Comparison of ENCODE assay signal across 1 cellular context in the genomic region with DNA sequence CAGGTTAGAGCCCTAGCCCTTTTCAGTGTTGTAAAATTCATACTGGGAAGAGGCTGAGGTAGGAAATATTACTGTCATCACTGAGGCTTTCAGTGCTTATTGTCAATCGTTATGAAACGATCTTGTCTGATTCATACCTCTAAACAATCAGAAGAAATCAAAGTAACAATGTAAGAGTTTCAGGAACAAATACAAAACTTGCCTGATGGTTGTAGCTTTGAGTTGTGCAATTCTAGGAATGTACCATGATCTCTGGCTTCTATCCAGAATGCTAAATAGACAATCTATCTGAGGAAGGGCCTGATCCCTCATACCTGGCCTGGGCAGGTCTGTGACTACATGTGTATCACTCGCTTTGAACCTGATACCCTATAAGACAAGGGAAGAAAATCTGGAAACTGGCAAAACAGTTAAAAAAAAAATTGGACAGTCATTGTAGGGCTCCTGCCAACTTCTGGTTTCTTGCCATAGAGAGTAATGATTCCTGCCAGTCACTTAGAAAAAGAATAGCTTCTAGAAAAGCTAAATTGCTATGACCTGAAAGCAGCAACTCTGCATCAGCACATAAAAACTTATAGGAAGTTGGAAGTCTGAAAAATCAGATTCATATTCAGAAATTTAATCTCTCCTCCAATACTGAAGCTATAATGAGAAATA.
TF ChIP-seq lines count a peak whose summit lies in the region.

No MANE protein-coding gene starts in this region.

TF ChIP-seq in HepG2, 621 proteins besides CTCF, POLR2A, EP300 and RAD21 (continued from another document):
- TF ChIP-seq, protein P1, sequence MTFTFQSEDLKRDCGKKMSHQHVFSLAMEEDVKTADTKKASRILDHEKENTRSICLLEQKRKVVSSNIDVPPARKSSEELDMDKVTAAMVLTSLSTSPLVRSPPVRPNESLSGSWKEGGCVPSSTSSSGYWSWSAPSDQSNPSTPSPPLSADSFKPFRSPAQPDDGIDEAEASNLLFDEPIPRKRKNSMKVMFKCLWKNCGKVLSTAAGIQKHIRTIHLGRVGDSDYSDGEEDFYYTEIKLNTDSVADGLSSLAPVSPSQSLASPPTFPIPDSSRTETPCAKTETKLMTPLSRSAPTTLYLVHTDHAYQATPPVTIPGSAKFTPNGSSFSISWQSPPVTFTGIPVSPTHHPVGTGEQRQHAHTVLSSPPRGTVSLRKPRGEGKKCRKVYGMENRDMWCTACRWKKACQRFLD (CRISPR knock-in tag; IDR thresholded peaks at IDR 0.05; ENCODE audit: borderline replicate concordance) = no peak
- no peak for TF ChIP-seq WIZ (CRISPR knock-in tag; IDR thresholded peaks at IDR 0.05)
- TF ChIP-seq HNF4A (CRISPR knock-in tag; IDR thresholded peaks at IDR 0.05) = peak; percentile 81
- TF ChIP-seq, protein P2, sequence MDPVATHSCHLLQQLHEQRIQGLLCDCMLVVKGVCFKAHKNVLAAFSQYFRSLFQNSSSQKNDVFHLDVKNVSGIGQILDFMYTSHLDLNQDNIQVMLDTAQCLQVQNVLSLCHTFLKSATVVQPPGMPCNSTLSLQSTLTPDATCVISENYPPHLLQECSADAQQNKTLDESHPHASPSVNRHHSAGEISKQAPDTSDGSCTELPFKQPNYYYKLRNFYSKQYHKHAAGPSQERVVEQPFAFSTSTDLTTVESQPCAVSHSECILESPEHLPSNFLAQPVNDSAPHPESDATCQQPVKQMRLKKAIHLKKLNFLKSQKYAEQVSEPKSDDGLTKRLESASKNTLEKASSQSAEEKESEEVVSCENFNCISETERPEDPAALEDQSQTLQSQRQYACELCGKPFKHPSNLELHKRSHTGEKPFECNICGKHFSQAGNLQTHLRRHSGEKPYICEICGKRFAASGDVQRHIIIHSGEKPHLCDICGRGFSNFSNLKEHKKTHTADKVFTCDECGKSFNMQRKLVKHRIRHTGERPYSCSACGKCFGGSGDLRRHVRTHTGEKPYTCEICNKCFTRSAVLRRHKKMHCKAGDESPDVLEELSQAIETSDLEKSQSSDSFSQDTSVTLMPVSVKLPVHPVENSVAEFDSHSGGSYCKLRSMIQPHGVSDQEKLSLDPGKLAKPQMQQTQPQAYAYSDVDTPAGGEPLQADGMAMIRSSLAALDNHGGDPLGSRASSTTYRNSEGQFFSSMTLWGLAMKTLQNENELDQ (CRISPR knock-in tag; IDR thresholded peaks at IDR 0.05; ENCODE audit: borderline replicate concordance) = no peak
- 0 out of 2 replicates have a peak, but pooled peaks have one; percentile 26 for TF ChIP-seq YEATS4 (CRISPR knock-in tag; IDR thresholded peaks at IDR 0.05; ENCODE audit: borderline replicate concordance)
- no peak for TF ChIP-seq ZNF34 (CRISPR knock-in tag; IDR thresholded peaks at IDR 0.05; ENCODE audit: borderline replicate concordance)
- no peak for TF ChIP-seq POLR2G (IDR thresholded peaks at IDR 0.05; ENCODE audit: low read depth, low read length)
- TF ChIP-seq ZNF335 (CRISPR knock-in tag; IDR thresholded peaks at IDR 0.05) = no peak
- no peak for TF ChIP-seq ZNF263 (CRISPR knock-in tag; IDR thresholded peaks at IDR 0.05)
- TF ChIP-seq ZEB1 (IDR thresholded peaks at IDR 0.05; ENCODE audit: insufficient replicate concordance, low read depth) = peak; percentile 49
- no peak for TF ChIP-seq RARG (CRISPR knock-in tag; IDR thresholded peaks at IDR 0.05; ENCODE audit: low read depth)
- TF ChIP-seq AKAP8 (CRISPR knock-in tag; IDR thresholded peaks at IDR 0.05) = no peak
- no peak for TF ChIP-seq RFX1 (IDR thresholded peaks at IDR 0.05)
- TF ChIP-seq ZNF569 (CRISPR knock-in tag; IDR thresholded peaks at IDR 0.05; ENCODE audit: borderline replicate concordance) = no peak
- TF ChIP-seq ZNF331 (CRISPR knock-in tag; IDR thresholded peaks at IDR 0.05) = peak; percentile 51; the same call in 1 of the 2 replicates
- no peak for TF ChIP-seq XBP1 (CRISPR knock-in tag; IDR thresholded peaks at IDR 0.05)
- peak; percentile 47; the same call in 1 of the 2 replicates for TF ChIP-seq BCL6 (CRISPR knock-in tag; IDR thresholded peaks at IDR 0.05)
- TF ChIP-seq MIXL1 (CRISPR knock-in tag; IDR thresholded peaks at IDR 0.05) = peak; percentile 54; the same call in 1 of the 2 replicates
- no peak for TF ChIP-seq ZNF7 (CRISPR knock-in tag; IDR thresholded peaks at IDR 0.05)
- no peak for TF ChIP-seq TBX3 (IDR thresholded peaks at IDR 0.05; ENCODE audit: borderline replicate concordance)
- TF ChIP-seq, protein P3, sequence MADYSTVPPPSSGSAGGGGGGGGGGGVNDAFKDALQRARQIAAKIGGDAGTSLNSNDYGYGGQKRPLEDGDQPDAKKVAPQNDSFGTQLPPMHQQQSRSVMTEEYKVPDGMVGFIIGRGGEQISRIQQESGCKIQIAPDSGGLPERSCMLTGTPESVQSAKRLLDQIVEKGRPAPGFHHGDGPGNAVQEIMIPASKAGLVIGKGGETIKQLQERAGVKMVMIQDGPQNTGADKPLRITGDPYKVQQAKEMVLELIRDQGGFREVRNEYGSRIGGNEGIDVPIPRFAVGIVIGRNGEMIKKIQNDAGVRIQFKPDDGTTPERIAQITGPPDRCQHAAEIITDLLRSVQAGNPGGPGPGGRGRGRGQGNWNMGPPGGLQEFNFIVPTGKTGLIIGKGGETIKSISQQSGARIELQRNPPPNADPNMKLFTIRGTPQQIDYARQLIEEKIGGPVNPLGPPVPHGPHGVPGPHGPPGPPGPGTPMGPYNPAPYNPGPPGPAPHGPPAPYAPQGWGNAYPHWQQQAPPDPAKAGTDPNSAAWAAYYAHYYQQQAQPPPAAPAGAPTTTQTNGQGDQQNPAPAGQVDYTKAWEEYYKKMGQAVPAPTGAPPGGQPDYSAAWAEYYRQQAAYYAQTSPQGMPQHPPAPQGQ (CRISPR knock-in tag; IDR thresholded peaks at IDR 0.05; ENCODE audit: borderline replicate concordance) = no peak
- peak; percentile 27; the same call in 1 of the 2 replicates for TF ChIP-seq MED1 (CRISPR knock-in tag; IDR thresholded peaks at IDR 0.05)
- no peak for TF ChIP-seq MAFK (conservative IDR thresholded peaks at IDR 0.05 in 1 of 2, IDR thresholded peaks at IDR 0.05 in 1 of 2; ENCODE audit: low read length in 2 of 2)
- peak; percentile 96 for TF ChIP-seq CEBPG (CRISPR knock-in tag; IDR thresholded peaks at IDR 0.05)
- TF ChIP-seq FOXJ3 (CRISPR knock-in tag; IDR thresholded peaks at IDR 0.05; ENCODE audit: borderline replicate concordance) = peak; percentile 23; the same call in 1 of the 2 replicates
- TF ChIP-seq TCF7L2 (IDR thresholded peaks at IDR 0.05; ENCODE audit: low read depth, low read length) = no peak
- TF ChIP-seq ZC3H13 (CRISPR knock-in tag; IDR thresholded peaks at IDR 0.05) = no peak
- TF ChIP-seq SKI (IDR thresholded peaks at IDR 0.05; ENCODE audit: partially characterized antibody) = no peak
- TF ChIP-seq FOSL2 (CRISPR knock-in tag; IDR thresholded peaks at IDR 0.05) = 0 out of 2 replicates have a peak, but pooled peaks have one; percentile 16
- TF ChIP-seq CEBPB (IDR thresholded peaks at IDR 0.05; ENCODE audit: borderline replicate concordance, low read depth, low read length) = peak; percentile 98
- TF ChIP-seq ZBTB21 (CRISPR knock-in tag; IDR thresholded peaks at IDR 0.05) = no peak
- no peak for TF ChIP-seq ZNF552 (CRISPR knock-in tag; IDR thresholded peaks at IDR 0.05; ENCODE audit: borderline replicate concordance)
- no peak for TF ChIP-seq CAMTA2 (CRISPR knock-in tag; IDR thresholded peaks at IDR 0.05; ENCODE audit: borderline replicate concordance)
- TF ChIP-seq, protein P4, sequence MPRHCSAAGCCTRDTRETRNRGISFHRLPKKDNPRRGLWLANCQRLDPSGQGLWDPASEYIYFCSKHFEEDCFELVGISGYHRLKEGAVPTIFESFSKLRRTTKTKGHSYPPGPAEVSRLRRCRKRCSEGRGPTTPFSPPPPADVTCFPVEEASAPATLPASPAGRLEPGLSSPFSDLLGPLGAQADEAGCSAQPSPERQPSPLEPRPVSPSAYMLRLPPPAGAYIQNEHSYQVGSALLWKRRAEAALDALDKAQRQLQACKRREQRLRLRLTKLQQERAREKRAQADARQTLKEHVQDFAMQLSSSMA (CRISPR knock-in tag; IDR thresholded peaks at IDR 0.05) = no peak
- 0 out of 2 replicates have a peak, but pooled peaks have one; percentile 34 for TF ChIP-seq KAT8 (CRISPR knock-in tag; IDR thresholded peaks at IDR 0.05)
- no peak for TF ChIP-seq TAF15 (IDR thresholded peaks at IDR 0.05; ENCODE audit: low read depth, low read length, poor library complexity, severe bottlenecking)
- 0 out of 2 replicates have a peak, but pooled peaks have one; percentile 19 for TF ChIP-seq NCOA2 (CRISPR knock-in tag; IDR thresholded peaks at IDR 0.05)
- peak; percentile 78; the same call in 1 of the 2 replicates for TF ChIP-seq SOX5 (CRISPR knock-in tag; IDR thresholded peaks at IDR 0.05; ENCODE audit: borderline replicate concordance)
- TF ChIP-seq, protein P5, sequence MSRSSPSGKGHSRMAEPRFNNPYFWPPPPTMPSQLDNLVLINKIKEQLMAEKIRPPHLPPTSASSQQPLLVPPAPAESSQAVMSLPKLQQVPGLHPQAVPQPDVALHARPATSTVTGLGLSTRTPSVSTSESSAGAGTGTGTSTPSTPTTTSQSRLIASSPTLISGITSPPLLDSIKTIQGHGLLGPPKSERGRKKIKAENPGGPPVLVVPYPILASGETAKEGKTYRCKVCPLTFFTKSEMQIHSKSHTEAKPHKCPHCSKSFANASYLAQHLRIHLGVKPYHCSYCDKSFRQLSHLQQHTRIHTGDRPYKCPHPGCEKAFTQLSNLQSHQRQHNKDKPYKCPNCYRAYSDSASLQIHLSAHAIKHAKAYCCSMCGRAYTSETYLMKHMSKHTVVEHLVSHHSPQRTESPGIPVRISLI (CRISPR knock-in tag; IDR thresholded peaks at IDR 0.05; ENCODE audit: borderline replicate concordance) = no peak
- no peak for TF ChIP-seq CCDC6 (CRISPR knock-in tag; IDR thresholded peaks at IDR 0.05)
